8 cellular contexts compared by ENCODE assay signal in the genomic region with DNA sequence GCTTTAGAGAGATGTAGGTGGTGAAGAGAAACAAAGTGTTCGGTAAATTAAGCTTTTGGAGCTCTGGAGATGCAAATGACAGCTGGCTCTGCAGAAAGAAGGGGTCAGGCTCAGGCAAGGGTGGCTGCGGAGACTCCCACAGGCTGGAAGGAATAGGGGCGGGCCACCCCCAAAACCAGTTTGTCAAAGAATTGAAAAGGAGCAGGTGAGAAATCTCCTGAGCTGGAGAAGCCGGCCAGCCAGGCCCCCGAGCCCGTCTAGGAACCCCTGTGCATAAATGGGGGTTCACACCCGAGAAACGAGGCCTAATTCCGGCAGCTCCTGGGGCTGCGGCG. TPM values are rescaled to one million over a fixed set of nuclear protein-coding genes. Genes with fewer than 3 reads are reported as not detected.
DNase-seq lines count a peak whose midpoint lies in the region; ATAC-seq and TF ChIP-seq lines count a peak whose summit lies in the region.

No MANE protein-coding gene starts in this region.

- TF ChIP-seq POLR2A in body of pancreas (IDR thresholded peaks at IDR 0.05) = no peak

- TF ChIP-seq CTCF in body of pancreas (IDR thresholded peaks at IDR 0.05) = no peak

- intact Hi-C loops in body of pancreas (cut with DNase I) = no loop called here

- H3K9me3 ChIP-seq in Karpas-422 (ENCODE audit: low read length) (no peaks in the 10 kb centered on the region), body of pancreas (no peaks in the 10 kb centered on the region), stomach smooth muscle (ENCODE audit: control insufficient read depth in 2 of 2, low read length in 2 of 2) (no peaks in the 10 kb centered on the region)

- ATAC-seq in GM21528 (IDR thresholded peaks at IDR 0.05; ENCODE audit: low FRiP score, unreplicated experiment) (peak; percentile 32), body of pancreas (peak; percentile 1)

- H3K27me3 ChIP-seq in Karpas-422 (ENCODE audit: low read length) = no peaks in the 10 kb centered on the region
- no peaks in the 10 kb centered on the region for H3K27me3 ChIP-seq in body of pancreas
- no peaks in the 10 kb centered on the region for H3K27me3 ChIP-seq in layer of hippocampus (ENCODE audit: control insufficient read depth, insufficient read depth, low read length)
- no peaks in the 10 kb centered on the region for H3K27me3 ChIP-seq in stomach smooth muscle (ENCODE audit: control insufficient read depth in 1 of 2, insufficient read depth in 2 of 2, low read length in 2 of 2)

- H3K27ac ChIP-seq in Karpas-422 (ENCODE audit: low read length) = peak overlapping the region; percentile 70
- H3K27ac ChIP-seq in body of pancreas = peak overlapping the region; percentile 92 to 95 (median 93)
- peak overlapping the region; percentile 91 for H3K27ac ChIP-seq in layer of hippocampus (ENCODE audit: low read depth, low read length)
- H3K27ac ChIP-seq in stomach smooth muscle (ENCODE audit: low read length) = peak overlapping the region; percentile 93

- H3K79me2 ChIP-seq in Karpas-422 (ENCODE audit: low read length) = peaks cover 55% of the 10 kb centered on the region

- DNase-seq in EL (peak; percentile 15), Karpas-422 (peak; percentile 72), body of pancreas (peak in 3 of 4 donors; percentile 21 to 35 (median 30)), NCI-H524 treated with DMSO at 0.1 percent for 48 hours (lab: John Stamatoyannopoulos, UW) (no peak), NCI-H2029 (lab: John Stamatoyannopoulos, UW) (no peak)

- H3K36me3 ChIP-seq in Karpas-422 (ENCODE audit: insufficient read depth, low read length) (peaks cover 27% of the 10 kb centered on the region), body of pancreas (replicated peaks in 1 of 2; ENCODE audit: insufficient read depth in 1 of 2, low read depth in 2 of 2) (no peaks in the 10 kb centered on the region), stomach smooth muscle (ENCODE audit: control insufficient read depth in 2 of 2, insufficient read depth in 2 of 2, low read length in 2 of 2) (peaks cover 3% of the 10 kb centered on the region in 2 donors)

- no peak overlapping the region for H2AFZ ChIP-seq in Karpas-422 (ENCODE audit: low read length)

- 0 to 1% methylated on average over 4 to 11 of the region's 11 CpGs for WGBS in body of pancreas, 2 donors

- peak overlapping the region; percentile 83 for H3K4me2 ChIP-seq in Karpas-422 (ENCODE audit: low read depth, low read length, poor library complexity, severe bottlenecking)

- peaks cover 30% of the 10 kb centered on the region for H4K20me1 ChIP-seq in Karpas-422 (ENCODE audit: insufficient read depth, low read depth, low read length)

- H3K4me3 ChIP-seq in Karpas-422 (ENCODE audit: low read length) = peak overlapping the region; percentile 92
- peak overlapping the region; percentile 92 to 93 for H3K4me3 ChIP-seq in body of pancreas
- H3K4me3 ChIP-seq in stomach smooth muscle (ENCODE audit: low read length in 2 of 2) = peak overlapping the region; percentile 94 to 96

- H3K4me1 ChIP-seq in Karpas-422 (ENCODE audit: low read length) (peaks cover 31% of the 10 kb centered on the region), body of pancreas (peaks cover 31% of the 10 kb centered on the region), stomach smooth muscle (ENCODE audit: control insufficient read depth, insufficient read depth, low read length) (peaks cover 14% of the 10 kb centered on the region)

- peak overlapping the region; percentile 95 for H3K9ac ChIP-seq in Karpas-422 (ENCODE audit: low read length)
- H3K9ac ChIP-seq in stomach smooth muscle (ENCODE audit: low read length in 2 of 2) = peak overlapping the region; percentile 98 to 99

- no peaks in the 10 kb centered on the region for H3K9me2 ChIP-seq in Karpas-422 (replicated peaks; ENCODE audit: insufficient read depth, low read length)

RNA-seq across cellular contexts. Expression of gene TXNL1, which starts 0.5 kb away (rescaled TPM):
- total RNA-seq in Karpas-422 (2014; rRNA removed; shearing (Covaris generic); ENCODE audit: low replicate concordance) = 52.6 and 52.8 TPM in 2 replicates
- total RNA-seq in body of pancreas = 10 to 100 TPM in 1 of 2 donors, 1 to 10 TPM in 1; 9.2 to 13.2 TPM

RNA-seq across cellular contexts. Expression of gene WDR7, which starts 13.3 kb away (rescaled TPM):
- 7.6 and 20.9 TPM in 2 replicates for total RNA-seq in Karpas-422 (2014; rRNA removed; shearing (Covaris generic); ENCODE audit: low replicate concordance)
- total RNA-seq in body of pancreas = 10 to 100 TPM; 16.3 to 21.4 TPM

Comparison
In these comparisons a context has a peak if more than half of its experiments do, and no peak if none do; other contexts are left out.
1. DNase-seq: peak in EL (single experiment), Karpas-422 (single experiment) and body of pancreas (3 of 4); none in NCI-H524 treated with DMSO at 0.1 percent for 48 hours (single experiment) and NCI-H2029 (single experiment).
2. Peak in every context shown above with its lines, with median percentiles within 50 percentile points of each other: H3K27ac ChIP-seq and H3K4me3 ChIP-seq.